Comparison of ENCODE assay signal across 11 cellular contexts in the genomic region with DNA sequence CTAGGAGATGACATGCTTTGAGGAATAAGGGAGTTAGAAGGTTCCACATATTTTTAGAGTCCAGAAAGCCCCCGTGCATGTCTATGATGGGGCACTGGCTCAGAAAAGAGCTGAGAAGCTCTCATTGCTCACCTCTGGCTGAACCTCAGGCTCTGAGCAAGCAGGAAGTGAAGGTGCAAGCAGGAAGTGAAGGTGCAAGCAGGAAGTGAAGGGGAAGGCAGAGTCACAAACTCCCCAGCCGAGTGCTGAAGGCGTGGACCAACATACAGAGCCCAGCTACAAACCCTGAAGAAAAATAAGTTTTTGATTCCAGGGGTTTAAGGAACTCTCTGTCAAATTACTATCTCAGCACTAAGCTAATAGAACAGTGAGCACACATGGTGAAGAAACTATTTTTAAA. TPM values are rescaled to one million over a fixed set of nuclear protein-coding genes. Genes with fewer than 3 reads are reported as not detected.
DNase-seq lines count a peak whose midpoint lies in the region; ATAC-seq and TF ChIP-seq lines count a peak whose summit lies in the region.
"Had no signal": no experiment of that assay in that cellular context is flagged by ENCODE, and none has a peak within 500 bp of the region (broad histone marks: within the 10 kb centered on the region; RNA-seq: fewer than 3 reads in every experiment).

No MANE protein-coding gene starts in this region.

- H2AFZ ChIP-seq in neuronal stem cell (ENCODE audit: low read length) = no peak overlapping the region

- H3K4me1 ChIP-seq in left ventricle myocardium inferior (no peaks in the 10 kb centered on the region), neuronal stem cell (ENCODE audit: control insufficient read depth in 2 of 2, insufficient read depth in 1 of 2, low read depth in 1 of 2, low read length in 2 of 2) (no peaks in the 10 kb centered on the region), thyroid gland (no peaks in the 10 kb centered on the region)

- H3K4me3 ChIP-seq in left ventricle myocardium inferior = no peak overlapping the region
- no peak overlapping the region for H3K4me3 ChIP-seq in neuronal stem cell (ENCODE audit: low read length in 2 of 2)
- no peak overlapping the region for H3K4me3 ChIP-seq in thyroid gland (replicated peaks in 1 of 3)

- no peaks in the 10 kb centered on the region for H3K36me3 ChIP-seq in left ventricle myocardium inferior
- H3K36me3 ChIP-seq in neuronal stem cell (replicated peaks in 1 of 2; ENCODE audit: control insufficient read depth in 2 of 2, insufficient read depth in 2 of 2, low read length in 2 of 2) = no peaks in the 10 kb centered on the region
- no peaks in the 10 kb centered on the region for H3K36me3 ChIP-seq in thyroid gland

- no peak overlapping the region for H3K4me2 ChIP-seq in neuronal stem cell (ENCODE audit: insufficient read depth, low read length, poor library complexity, severe bottlenecking)

- no peak overlapping the region for H4K91ac ChIP-seq in neuronal stem cell (ENCODE audit: low read depth, low read length, poor library complexity)

- H3K4me1 Mint-ChIP-seq in naive B cell = peaks cover 12 to 20% (median 13%) of the 10 kb centered on the region in 3 donors
- H3K4me1 Mint-ChIP-seq in stimulated activated naive B cell treated with anti-CD40 and anti-IgM and Interleukin-4, amounts not matched to agents 10 μg/mL and 1 μg/mL and 100 μg/mL, for 72 hours = peaks cover 10 to 11% of the 10 kb centered on the region in 2 donors

- peaks cover 18 to 47% (median 33%) of the 10 kb centered on the region in 7 donors for H3K9me3 Mint-ChIP-seq in naive B cell
- H3K9me3 Mint-ChIP-seq in stimulated activated naive B cell treated with anti-CD40 and anti-IgM and Interleukin-4, amounts not matched to agents 10 μg/mL and 1 μg/mL and 100 μg/mL, for 72 hours = peaks cover 21 to 39% of the 10 kb centered on the region in 2 donors

- no peak for TF ChIP-seq POLR2A in thyroid gland (IDR thresholded peaks at IDR 0.05)

- peaks cover 31 to 46% of the 10 kb centered on the region in 2 donors for H3K36me3 Mint-ChIP-seq in naive B cell
- peaks cover 4 to 23% of the 10 kb centered on the region in 2 donors for H3K36me3 Mint-ChIP-seq in stimulated activated naive B cell treated with anti-CD40 and anti-IgM and Interleukin-4, amounts not matched to agents 10 μg/mL and 1 μg/mL and 100 μg/mL, for 72 hours

- no peak overlapping the region for H2AK5ac ChIP-seq in neuronal stem cell (ENCODE audit: low read depth, low read length)

- no peak for TF ChIP-seq CTCF in left ventricle myocardium inferior (IDR thresholded peaks at IDR 0.05; ENCODE audit: borderline replicate concordance)
- no peak for TF ChIP-seq CTCF in thyroid gland (IDR thresholded peaks at IDR 0.05)

- no peak overlapping the region for H3K14ac ChIP-seq in neuronal stem cell (ENCODE audit: low read length)

- peak overlapping the region in 5 of 6 donors; percentile 65 to 88 (median 76) for H3K27ac Mint-ChIP-seq in naive B cell
- peak overlapping the region; percentile 48 for H3K27ac Mint-ChIP-seq in stimulated activated naive B cell treated with anti-CD40 and anti-IgM and Interleukin-4, amounts not matched to agents 10 μg/mL and 1 μg/mL and 100 μg/mL, for 72 hours
- H3K27ac Mint-ChIP-seq: dendritic cell treated with granulocyte-macrophage colony-stimulating factor and Interleukin-4, amounts not matched to agents 40 ng/mL and 50 ng/mL, for 4 days had no signal

- intact Hi-C loops in left ventricle myocardium inferior (cut with micrococcal nuclease) = no loop called here
- intact Hi-C loops in thyroid gland (cut with DNase I) = no loop called here

- H3K23ac ChIP-seq in neuronal stem cell (ENCODE audit: low read depth, low read length, poor library complexity) = no peak overlapping the region

- H3K9me3 ChIP-seq in left ventricle myocardium inferior (replicated peaks) (peaks cover 18% of the 10 kb centered on the region), neuronal stem cell (replicated peaks in 1 of 2; ENCODE audit: control insufficient read depth in 2 of 2, insufficient read depth in 1 of 2, low read depth in 1 of 2, low read length in 2 of 2) (peaks cover 5% of the 10 kb centered on the region in 2 donors), thyroid gland (no peaks in the 10 kb centered on the region)

- H3K27ac ChIP-seq in left ventricle myocardium inferior (replicated peaks) (no peak overlapping the region), neuronal stem cell (replicated peaks; ENCODE audit: low read length) (no peak overlapping the region), thyroid gland (no peak overlapping the region)

- H3K27me3 Mint-ChIP-seq in naive B cell = peaks cover 14 to 36% (median 24%) of the 10 kb centered on the region in 3 donors
- peaks cover 13 to 18% of the 10 kb centered on the region in 2 donors for H3K27me3 Mint-ChIP-seq in stimulated activated naive B cell treated with anti-CD40 and anti-IgM and Interleukin-4, amounts not matched to agents 10 μg/mL and 1 μg/mL and 100 μg/mL, for 72 hours

- WGBS in neuronal stem cell (ENCODE audit: extremely low coverage in 2 of 2, insufficient read length in 2 of 2, insufficient replicate concordance in 1 of 2), 2 donors = no CpG with 5 or more reads among the region's 3 CpGs
- WGBS in thyroid gland, 2 donors = 72 to 76% methylated on average over 3 of the region's 3 CpGs

- no peak overlapping the region for H2BK5ac ChIP-seq in neuronal stem cell (ENCODE audit: low read length)

- H2BK12ac ChIP-seq in neuronal stem cell (ENCODE audit: low read length) = no peak overlapping the region

- no peak overlapping the region for H3K18ac ChIP-seq in neuronal stem cell (ENCODE audit: low read length)

- peak overlapping the region in 7 of 8 donors; percentile 21 to 76 (median 51) for H3K4me3 Mint-ChIP-seq in naive B cell
- no peak overlapping the region for H3K4me3 Mint-ChIP-seq in stimulated activated naive B cell treated with anti-CD40 and anti-IgM and Interleukin-4, amounts not matched to agents 10 μg/mL and 1 μg/mL and 100 μg/mL, for 72 hours
- H3K4me3 Mint-ChIP-seq: dendritic cell treated with granulocyte-macrophage colony-stimulating factor and Interleukin-4, amounts not matched to agents 40 ng/mL and 50 ng/mL, for 4 days had no signal

- no peaks in the 10 kb centered on the region for H3K79me1 ChIP-seq in neuronal stem cell (ENCODE audit: low read depth, low read length)

- H3K27me3 ChIP-seq in left ventricle myocardium inferior (ENCODE audit: low read depth) (peaks cover 19% of the 10 kb centered on the region), neuronal stem cell (ENCODE audit: control insufficient read depth in 3 of 3, insufficient read depth in 3 of 3, low read depth in 1 of 3, low read length in 3 of 3) (no peaks in the 10 kb centered on the region), thyroid gland (no peaks in the 10 kb centered on the region)

- DNase-seq in activated CD4-positive, CD25-positive, alpha-beta regulatory T cell (lab: John Stamatoyannopoulos, UW) = peak in 3 of 4 experiments; percentile 9 to 43 (median 34)
- peak; percentile 36 to 43 for DNase-seq in activated T-helper 1 cell treated with anti-CD3 and anti-CD28 coated beads, Interleukin-2, amount 50 U/mL, for 16 hours (ENCODE audit: low read depth in 1 of 2, low spot score in 1 of 2)
- no peak for DNase-seq in naive B cell
- no peak for DNase-seq in stimulated activated naive B cell treated with anti-CD40 and anti-IgM and Interleukin-4, amounts not matched to agents 10 μg/mL and 1 μg/mL and 100 μg/mL, for 72 hours
- DNase-seq in left ventricle myocardium inferior = no peak
- DNase-seq in neuronal stem cell (ENCODE audit: low spot score) = no peak
- no peak for DNase-seq in thyroid gland
- DNase-seq: NCI-H1417 treated with DMSO at 0.1 percent for 48 hours had no signal

- no peak overlapping the region for H3K4ac ChIP-seq in neuronal stem cell (ENCODE audit: low read length)

- no peak overlapping the region for H2BK120ac ChIP-seq in neuronal stem cell (ENCODE audit: low read depth, low read length)

- no peak overlapping the region for H4K8ac ChIP-seq in neuronal stem cell (ENCODE audit: low read depth, low read length)

- H3K9ac ChIP-seq in neuronal stem cell (ENCODE audit: low read depth, low read length, poor library complexity) = no peak overlapping the region

- ATAC-seq in naive B cell (ENCODE audit: low read depth in 2 of 2) (peak; percentile 70 to 76), HG03025 (IDR thresholded peaks at IDR 0.05; ENCODE audit: low FRiP score, unreplicated experiment) (no peak)
- ATAC-seq in stimulated activated naive B cell treated with anti-CD40 and anti-IgM and Interleukin-4, amounts not matched to agents 10 μg/mL and 1 μg/mL and 100 μg/mL, for 72 hours (replicated peaks) = peak; percentile 64 to 71

- no peak overlapping the region for H2BK15ac ChIP-seq in neuronal stem cell (ENCODE audit: low read length)

RNA-seq across cellular contexts. Expression of gene KRTAP10-8, which starts 7.0 kb away (rescaled TPM):
- polyA plus RNA-seq in naive B cell (ENCODE audit: low read depth in 6 of 6) = not detected
- not detected for total RNA-seq in left ventricle myocardium inferior
- not detected for polyA plus RNA-seq in neuronal stem cell (2013, experiment 1 of 2)
- not detected for polyA plus RNA-seq in neuronal stem cell (2013, experiment 2 of 2)
- not detected for total RNA-seq in thyroid gland
- total RNA-seq: osteocyte had no signal

RNA-seq across cellular contexts. Expression of gene KRTAP10-9, which starts 8.0 kb away (rescaled TPM):
- not detected for polyA plus RNA-seq in naive B cell (ENCODE audit: low read depth in 6 of 6)
- total RNA-seq in left ventricle myocardium inferior (not detected), thyroid gland (not detected)
- not detected for polyA plus RNA-seq in neuronal stem cell (2013, experiment 1 of 2)
- polyA plus RNA-seq in neuronal stem cell (2013, experiment 2 of 2) = not detected
- total RNA-seq: osteocyte had no signal

RNA-seq across cellular contexts. Expression of gene KRTAP10-10, which starts 18.2 kb away (rescaled TPM):
- not detected for polyA plus RNA-seq in naive B cell (ENCODE audit: low read depth in 6 of 6)
- not detected for total RNA-seq in left ventricle myocardium inferior
- not detected for polyA plus RNA-seq in neuronal stem cell (2013, experiment 1 of 2)
- not detected for polyA plus RNA-seq in neuronal stem cell (2013, experiment 2 of 2)
- total RNA-seq in thyroid gland = not detected
- total RNA-seq: osteocyte had no signal

RNA-seq across cellular contexts. Expression of gene KRTAP10-7, which starts 18.5 kb away (rescaled TPM):
- not detected for polyA plus RNA-seq in naive B cell (ENCODE audit: low read depth in 6 of 6)
- total RNA-seq in left ventricle myocardium inferior = not detected
- not detected for polyA plus RNA-seq in neuronal stem cell (2013, experiment 1 of 2)
- polyA plus RNA-seq in neuronal stem cell (2013, experiment 2 of 2) = 0.03 TPM
- not detected for total RNA-seq in thyroid gland
- total RNA-seq: osteocyte had no signal

RNA-seq across cellular contexts. Expression of gene KRTAP10-6, which starts 26.6 kb away (rescaled TPM):
- not detected for polyA plus RNA-seq in naive B cell (ENCODE audit: low read depth in 6 of 6)
- total RNA-seq in left ventricle myocardium inferior (not detected), thyroid gland (not detected)
- 0.06 TPM for polyA plus RNA-seq in neuronal stem cell (2013, experiment 1 of 2)
- not detected for polyA plus RNA-seq in neuronal stem cell (2013, experiment 2 of 2)
- total RNA-seq: osteocyte had no signal

Comparison
In these comparisons a context has a peak if more than half of its experiments do, and no peak if none do; other contexts are left out.
1. DNase-seq: peak in activated CD4-positive, CD25-positive, alpha-beta regulatory T cell (3 of 4) and activated T-helper 1 cell treated with anti-CD3 and anti-CD28 coated beads, Interleukin-2, amount 50 U/mL, for 16 hours (2 of 2); none in naive B cell (single experiment), stimulated activated naive B cell treated with anti-CD40 and anti-IgM and Interleukin-4, amounts not matched to agents 10 μg/mL and 1 μg/mL and 100 μg/mL, for 72 hours (single experiment), left ventricle myocardium inferior (single experiment), neuronal stem cell (single experiment) and thyroid gland (0 of 2).
2. H3K4me3 Mint-ChIP-seq: peak in naive B cell (7 of 8); none in stimulated activated naive B cell treated with anti-CD40 and anti-IgM and Interleukin-4, amounts not matched to agents 10 μg/mL and 1 μg/mL and 100 μg/mL, for 72 hours (0 of 2).